Comparison of ENCODE assay signal across 8 cellular contexts in genomic region chrX:70434914-70435586, GRCh38. TPM values are rescaled to one million over a fixed set of nuclear protein-coding genes. Genes with fewer than 3 reads are reported as not detected.
A peak's percentile ranks its signal among the peaks of the same experiment; 100 is the strongest.
DNase-seq lines count a peak whose midpoint lies in the region; FAIRE-seq and TF ChIP-seq lines count a peak whose summit lies in the region.

No MANE protein-coding gene starts in this region.

- intact Hi-C loops in kidney (cut with DNase I): no loop called here

- H3K4me1 ChIP-seq in ACC112 (ENCODE audit: control insufficient read depth, insufficient read depth, low read length, unreplicated experiment) (peaks cover 30% of the 10 kb centered on the region), kidney (ENCODE audit: control insufficient read depth in 1 of 2, insufficient read depth in 1 of 2, low read depth in 1 of 2, low read length in 2 of 2) (peaks cover 0 to 2% of the 10 kb centered on the region in 2 donors), tibial nerve (peaks cover 0 to 12% (median 4%) of the 10 kb centered on the region in 4 donors)

- in situ Hi-C loops in KBM-7 (cut with MboI; ENCODE audit: low pct_unique_long_range_greater_than_20kb, low sequenced_read_pairs): no loop called here

- H3K27ac ChIP-seq in ACC112 (ENCODE audit: low read depth, low read length): peak overlapping the region; percentile 25
- H3K27ac ChIP-seq in angular gyrus (ENCODE audit: low read depth, low read length): peak overlapping the region; percentile 76
- H3K27ac ChIP-seq in kidney (ENCODE audit: low read depth in 2 of 2, low read length in 2 of 2): no peak overlapping the region
- peak overlapping the region in 2 of 4 donors; percentile 32 to 83 for H3K27ac ChIP-seq in tibial nerve

- H3K79me2 ChIP-seq in ACC112 (ENCODE audit: control insufficient read depth, insufficient read depth, low read length, unreplicated experiment): no peaks in the 10 kb centered on the region

- H3K4me3 ChIP-seq in ACC112 (ENCODE audit: low read depth, low read length) (peak overlapping the region; percentile 92), HFF-Myc (replicated peaks; ENCODE audit: low read depth, low read length) (peak overlapping the region; percentile 58), kidney (ENCODE audit: low read length in 2 of 2) (peak overlapping the region; percentile 64 to 82), tibial nerve (peak overlapping the region; percentile 42 to 68 (median 52))

- WGBS in tibial nerve, 2 donors: 11 to 39% methylated on average over 13 to 17 of the region's 17 CpGs

- FAIRE-seq in kidney (lab: Jason Lieb, UNC): no peak

- no peaks in the 10 kb centered on the region for H3K27me3 ChIP-seq in ACC112 (ENCODE audit: insufficient read depth, low read length)
- H3K27me3 ChIP-seq in tibial nerve: peaks cover 0 to 11% of the 10 kb centered on the region in 2 donors

- H2AFZ ChIP-seq in ACC112 (ENCODE audit: low read length, unreplicated experiment): peak overlapping the region; percentile 42

- no peak for TF ChIP-seq CTCF in HFF-Myc (IDR thresholded peaks at IDR 0.05; ENCODE audit: low read depth, low read length, missing control alignments)
- TF ChIP-seq CTCF in kidney (IDR thresholded peaks at IDR 0.05; ENCODE audit: borderline replicate concordance, extremely low read depth, insufficient read depth): no peak
- TF ChIP-seq CTCF in tibial nerve (IDR thresholded peaks at IDR 0.05): no peak

- peak overlapping the region in 1 of 2 donors; percentile 61 for H3K9ac ChIP-seq in kidney (ENCODE audit: low read length in 2 of 2)

- no peak for DNase-seq in HFF-Myc (ENCODE audit: extremely low read depth, low read depth)
- DNase-seq in kidney: no peak
- DNase-seq in tibial nerve (ENCODE audit: low spot score in 2 of 2): no peak
- DNase-seq in OCI-M1 (lab: John Stamatoyannopoulos, UW): no peak
- DNase-seq in SW480 (ENCODE audit: low spot score): no peak
- no peak for DNase-seq in KBM-7

- TF ChIP-seq POLR2A in tibial nerve (IDR thresholded peaks at IDR 0.05): no peak

- no peaks in the 10 kb centered on the region for H3K36me3 ChIP-seq in ACC112 (ENCODE audit: insufficient read depth, low read length)
- H3K36me3 ChIP-seq in kidney (ENCODE audit: control insufficient read depth in 1 of 2, insufficient read depth in 2 of 2, low read length in 2 of 2): no peaks in the 10 kb centered on the region
- H3K36me3 ChIP-seq in tibial nerve: no peaks in the 10 kb centered on the region

- no peak for TF ChIP-seq EP300 in tibial nerve (IDR thresholded peaks at IDR 0.05)

- H3K9me3 ChIP-seq in kidney (ENCODE audit: control insufficient read depth in 1 of 2, low read length in 2 of 2) (no peaks in the 10 kb centered on the region), tibial nerve (no peaks in the 10 kb centered on the region)

RNA-seq across cellular contexts. Expression of gene DLG3, which starts 9.6 kb away (rescaled TPM):
- total RNA-seq in kidney (38.3 TPM), tibial nerve (10 to 100 TPM in 2 of 4 donors, 1 to 10 TPM in 2; 5.0 to 14.5 (median 10.4) TPM)
- polyA plus RNA-seq in kidney (ENCODE audit: insufficient read depth, low read depth, low replicate concordance): 14.2 TPM

RNA-seq across cellular contexts. Expression of gene GDPD2, which starts 11.9 kb away (rescaled TPM):
- total RNA-seq in kidney: 7.0 TPM
- 2.5 TPM for polyA plus RNA-seq in kidney (ENCODE audit: insufficient read depth, low read depth, low replicate concordance)
- under 1 TPM in 2 of 4 donors, not detected in 2; 0.21 to 0.30 TPM for total RNA-seq in tibial nerve

Comparison
In these comparisons a context has a peak if more than half of its experiments do, and no peak if none do; other contexts are left out.
1. H3K27ac ChIP-seq: peak in ACC112 (single experiment) and angular gyrus (single experiment); none in kidney (0 of 2).
2. Peak in every context shown above with its lines, with median percentiles within 50 percentile points of each other: H3K4me3 ChIP-seq.